In genomic region chr22:22881116-22882032, GRCh38 we compare ENCODE assay signal across 16 cellular contexts. TPM values are rescaled to one million over a fixed set of nuclear protein-coding genes. Genes with fewer than 3 reads are reported as not detected.
DNase-seq lines count a peak whose midpoint lies in the region; ATAC-seq and TF ChIP-seq lines count a peak whose summit lies in the region.
"Had no signal": no experiment of that assay in that cellular context is flagged by ENCODE, and none has a peak within 500 bp of the region (broad histone marks: within the 10 kb centered on the region; RNA-seq: fewer than 3 reads in every experiment).

No MANE protein-coding gene starts in this region.

- intact Hi-C loops in vagina (cut with DNase I) = no loop called here
- intact Hi-C loops in heart right ventricle (cut with DNase I) = loop anchor here in 6 of 10 donors (5.0 to 10.0 kb wide), 6 partner anchors 34 to 537 kb away; no protein-coding TSS in a partner anchor

- TF ChIP-seq CTCF in Loucy (conservative IDR thresholded peaks at IDR 0.05; ENCODE audit: low read length) (0 out of 2 replicates have a peak, but pooled peaks have one; percentile 19), vagina (IDR thresholded peaks at IDR 0.05) (no peak), heart right ventricle (IDR thresholded peaks at IDR 0.05) (no peak)

- TF ChIP-seq POLR2A in vagina (IDR thresholded peaks at IDR 0.05) = no peak

- no peak overlapping the region for H2AFZ ChIP-seq in Loucy (ENCODE audit: low read length)

- no peaks in the 10 kb centered on the region for H3K9me3 Mint-ChIP-seq in activated CD8-positive, alpha-beta memory T cell treated with anti-CD3 and anti-CD28 coated beads, Interleukin-2, amount 10 ng/mL, durations not matched to agents 7 days and 5 days (ENCODE audit: low read depth)
- H3K9me3 Mint-ChIP-seq in activated CD4-positive, alpha-beta memory T cell treated with anti-CD3 and anti-CD28 coated beads, Interleukin-2, amount 10 ng/mL, durations not matched to agents 7 days and 5 days = no peaks in the 10 kb centered on the region
- H3K9me3 Mint-ChIP-seq: activated naive CD4-positive, alpha-beta T cell treated with anti-CD3 and anti-CD28 coated beads for 36 hours had no signal

- peaks cover 20% of the 10 kb centered on the region for H3K27me3 Mint-ChIP-seq in activated CD8-positive, alpha-beta memory T cell treated with anti-CD3 and anti-CD28 coated beads, Interleukin-2, amount 10 ng/mL, durations not matched to agents 7 days and 5 days
- peaks cover 27% of the 10 kb centered on the region for H3K27me3 Mint-ChIP-seq in activated CD4-positive, alpha-beta memory T cell treated with anti-CD3 and anti-CD28 coated beads, Interleukin-2, amount 10 ng/mL, durations not matched to agents 7 days and 5 days

- H3K9me3 ChIP-seq in Loucy (ENCODE audit: insufficient read depth, low read depth, low read length) = no peaks in the 10 kb centered on the region
- no peaks in the 10 kb centered on the region for H3K9me3 ChIP-seq in vagina
- H3K9me3 ChIP-seq in heart right ventricle = no peaks in the 10 kb centered on the region
- H3K9me3 ChIP-seq: breast epithelium, pancreas had no signal

- no peaks in the 10 kb centered on the region for H3K79me2 ChIP-seq in Loucy (ENCODE audit: insufficient read depth, low read length)

- no peaks in the 10 kb centered on the region for H3F3A ChIP-seq in Loucy (ENCODE audit: low read depth)

- no peak overlapping the region for H3K27ac ChIP-seq in vagina
- H3K27ac ChIP-seq in heart right ventricle = no peak overlapping the region
- H3K27ac ChIP-seq: breast epithelium, pancreas had no signal

- no peaks in the 10 kb centered on the region for H3K36me3 Mint-ChIP-seq in activated CD8-positive, alpha-beta memory T cell treated with anti-CD3 and anti-CD28 coated beads, Interleukin-2, amount 10 ng/mL, durations not matched to agents 7 days and 5 days
- H3K36me3 Mint-ChIP-seq in activated CD4-positive, alpha-beta memory T cell treated with anti-CD3 and anti-CD28 coated beads, Interleukin-2, amount 10 ng/mL, durations not matched to agents 7 days and 5 days (ENCODE audit: low read depth) = no peaks in the 10 kb centered on the region

- H3K27me3 ChIP-seq in Loucy (ENCODE audit: insufficient read depth, low read length, poor library complexity, severe bottlenecking) (peaks cover 9% of the 10 kb centered on the region), vagina (no peaks in the 10 kb centered on the region), heart right ventricle (peaks cover 0 to 36% (median 8%) of the 10 kb centered on the region in 7 donors)
- H3K27me3 ChIP-seq: pancreas had no signal

- ATAC-seq in activated CD8-positive, alpha-beta memory T cell treated with anti-CD3 and anti-CD28 coated beads, Interleukin-2, amount 10 ng/mL, durations not matched to agents 7 days and 5 days = no peak
- ATAC-seq in HG03039 (IDR thresholded peaks at IDR 0.05; ENCODE audit: unreplicated experiment) (no peak), heart right ventricle (no peak)

- H3K4me1 ChIP-seq in Loucy (ENCODE audit: insufficient read depth, low read length, poor library complexity, severe bottlenecking) (peaks cover 16% of the 10 kb centered on the region), vagina (no peaks in the 10 kb centered on the region), heart right ventricle (no peaks in the 10 kb centered on the region)
- H3K4me1 ChIP-seq: breast epithelium, pancreas had no signal

- H3K4me1 Mint-ChIP-seq in activated CD8-positive, alpha-beta memory T cell treated with anti-CD3 and anti-CD28 coated beads, Interleukin-2, amount 10 ng/mL, durations not matched to agents 7 days and 5 days = peaks cover 20% of the 10 kb centered on the region
- H3K4me1 Mint-ChIP-seq in activated CD4-positive, alpha-beta memory T cell treated with anti-CD3 and anti-CD28 coated beads, Interleukin-2, amount 10 ng/mL, durations not matched to agents 7 days and 5 days = peaks cover 22% of the 10 kb centered on the region

- H3K9me2 ChIP-seq in Loucy (replicated peaks; ENCODE audit: low read depth, low read length) = no peaks in the 10 kb centered on the region

- H3K4me2 ChIP-seq in Loucy (ENCODE audit: low read depth, low read length, poor library complexity, severe bottlenecking) = no peak overlapping the region

- POLR2A ChIA-PET in activated CD4-positive, alpha-beta memory T cell treated with anti-CD3 and anti-CD28 coated beads, Interleukin-2, amount 10 ng/mL, durations not matched to agents 7 days and 5 days (lab: Charles Lee) = no interaction called here

- H3K27ac Mint-ChIP-seq in activated CD8-positive, alpha-beta memory T cell treated with anti-CD3 and anti-CD28 coated beads, Interleukin-2, amount 10 ng/mL, durations not matched to agents 7 days and 5 days = no peak overlapping the region
- no peak overlapping the region for H3K27ac Mint-ChIP-seq in activated CD4-positive, alpha-beta memory T cell treated with anti-CD3 and anti-CD28 coated beads, Interleukin-2, amount 10 ng/mL, durations not matched to agents 7 days and 5 days
- H3K27ac Mint-ChIP-seq: activated naive CD4-positive, alpha-beta T cell treated with anti-CD3 and anti-CD28 coated beads for 36 hours had no signal

- CTCF ChIA-PET in activated CD8-positive, alpha-beta memory T cell treated with anti-CD3 and anti-CD28 coated beads, Interleukin-2, amount 10 ng/mL, durations not matched to agents 7 days and 5 days (lab: Charles Lee) = interaction anchor here (1.4 to 10.8 kb wide), 8 partner anchors 31 to 129 kb away, joined by 3 to 355 read pairs (median 50); no protein-coding TSS in a partner anchor
- CTCF ChIA-PET in activated CD4-positive, alpha-beta memory T cell treated with anti-CD3 and anti-CD28 coated beads, Interleukin-2, amount 10 ng/mL, durations not matched to agents 7 days and 5 days (lab: Charles Lee) = interaction anchor here (0.6 to 10.3 kb wide), 8 partner anchors 33 to 128 kb away, joined by 3 to 235 read pairs (median 8); no protein-coding TSS in a partner anchor

- H4K20me1 ChIP-seq in Loucy (ENCODE audit: insufficient read depth, low read length, poor library complexity, severe bottlenecking) = no peaks in the 10 kb centered on the region

- no peak overlapping the region for H3K9ac ChIP-seq in Loucy (ENCODE audit: low read depth, low read length, poor library complexity, severe bottlenecking)

- DNase-seq in activated CD8-positive, alpha-beta memory T cell treated with anti-CD3 and anti-CD28 coated beads for 24 hours = peak; percentile 41
- DNase-seq in activated CD8-positive, alpha-beta memory T cell treated with anti-CD3 and anti-CD28 coated beads, Interleukin-2, amount 10 ng/mL, durations not matched to agents 7 days and 5 days = no peak
- DNase-seq in activated CD4-positive, alpha-beta memory T cell treated with anti-CD3 and anti-CD28 coated beads, Interleukin-2, amount 10 ng/mL, durations not matched to agents 7 days and 5 days = peak; percentile 12
- DNase-seq in vagina (ENCODE audit: extremely low spot score in 2 of 2) (peak; percentile 43 to 52), heart right ventricle (no peak), DMS79 treated with DMSO at 0.1 percent for 48 hours (lab: John Stamatoyannopoulos, UW) (no peak)
- DNase-seq: activated CD8-positive, alpha-beta memory T cell treated with anti-CD3 and anti-CD28 coated beads, Interleukin-2, amount 50 U/mL, for 4 hours; GOT3; NCI-H187; pancreas; stimulated activated CD4-positive, alpha-beta T cell treated with anti-CD3 and anti-CD28 coated beads, Interleukin-12 subunit alpha, Interleukin-12 subunit beta, amount 100 ng/mL, for 4 hours had no signal

- H3K4me3 ChIP-seq in Loucy (ENCODE audit: low read length, poor library complexity, severe bottlenecking) = no peak overlapping the region
- no peak overlapping the region for H3K4me3 ChIP-seq in vagina
- H3K4me3 ChIP-seq in heart right ventricle = no peak overlapping the region
- H3K4me3 ChIP-seq: breast epithelium, pancreas had no signal

- H3K36me3 ChIP-seq in Loucy (ENCODE audit: insufficient read depth, low read length) (no peaks in the 10 kb centered on the region), vagina (no peaks in the 10 kb centered on the region), heart right ventricle (no peaks in the 10 kb centered on the region)
- H3K36me3 ChIP-seq: breast epithelium, pancreas had no signal

- WGBS in heart right ventricle, 2 donors = 61 to 67% methylated on average over 10 of the region's 10 CpGs

- no peak overlapping the region for H3K4me3 Mint-ChIP-seq in activated CD8-positive, alpha-beta memory T cell treated with anti-CD3 and anti-CD28 coated beads, Interleukin-2, amount 10 ng/mL, durations not matched to agents 7 days and 5 days
- no peak overlapping the region for H3K4me3 Mint-ChIP-seq in activated CD4-positive, alpha-beta memory T cell treated with anti-CD3 and anti-CD28 coated beads, Interleukin-2, amount 10 ng/mL, durations not matched to agents 7 days and 5 days
- H3K4me3 Mint-ChIP-seq: activated naive CD4-positive, alpha-beta T cell treated with anti-CD3 and anti-CD28 coated beads for 36 hours had no signal

RNA-seq across cellular contexts. Expression of gene IGLL5, which starts 6.2 kb away (rescaled TPM):
- not detected for total RNA-seq in activated CD8-positive, alpha-beta memory T cell treated with anti-CD3 and anti-CD28 coated beads, Interleukin-2, amount 10 ng/mL, durations not matched to agents 7 days and 5 days
- total RNA-seq in activated CD4-positive, alpha-beta memory T cell treated with anti-CD3 and anti-CD28 coated beads, Interleukin-2, amount 10 ng/mL, durations not matched to agents 7 days and 5 days = not detected
- total RNA-seq in vagina (1.7 TPM), heart right ventricle (1 to 10 TPM in 2 of 10 donors, under 1 TPM in 4, not detected in 4; 0.26 to 4.4 (median 0.75) TPM)
- polyA plus RNA-seq in heart right ventricle = under 1 TPM in 1 of 2 donors, not detected in 1; 0.32 TPM
- total RNA-seq: activated naive CD4-positive, alpha-beta T cell treated with anti-CD3 and anti-CD28 coated beads for 36 hours had no signal
- polyA plus RNA-seq: AG04450 had no signal

Comparison
In these comparisons a context has a peak if more than half of its experiments do, and no peak if none do; other contexts are left out.
1. DNase-seq: peak in activated CD8-positive, alpha-beta memory T cell treated with anti-CD3 and anti-CD28 coated beads for 24 hours (single experiment), activated CD4-positive, alpha-beta memory T cell treated with anti-CD3 and anti-CD28 coated beads, Interleukin-2, amount 10 ng/mL, durations not matched to agents 7 days and 5 days (single experiment) and vagina (2 of 2); none in activated CD8-positive, alpha-beta memory T cell treated with anti-CD3 and anti-CD28 coated beads, Interleukin-2, amount 10 ng/mL, durations not matched to agents 7 days and 5 days (single experiment), heart right ventricle (0 of 2) and DMS79 treated with DMSO at 0.1 percent for 48 hours (single experiment).